ENCODE assay signal across 22 cellular contexts in the genomic region with DNA sequence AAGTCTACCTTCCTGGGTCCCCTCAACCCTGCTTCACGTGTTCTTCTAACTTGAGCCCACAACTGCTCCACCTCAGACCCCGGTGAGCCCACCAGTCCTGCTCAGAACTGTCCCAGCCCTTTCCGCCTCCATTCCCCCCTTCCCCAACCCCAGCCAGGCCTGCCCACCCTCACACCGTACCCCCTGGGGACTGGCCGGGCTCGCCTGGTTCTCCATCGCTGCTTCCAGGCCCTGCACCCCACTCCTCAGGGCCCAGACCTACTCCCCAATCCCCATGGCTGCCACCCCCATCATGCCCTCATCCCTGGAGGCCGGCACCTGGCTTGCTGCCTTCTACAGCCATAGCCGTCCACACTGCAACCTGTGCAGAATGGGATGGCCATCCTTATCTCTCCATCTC. TPM values are rescaled to one million over a fixed set of nuclear protein-coding genes. Genes with fewer than 3 reads are reported as not detected.
DNase-seq lines count a peak whose midpoint lies in the region; ATAC-seq, FAIRE-seq and TF ChIP-seq lines count a peak whose summit lies in the region.
"Had no signal": no experiment of that assay in that cellular context is flagged by ENCODE, and none has a peak within 500 bp of the region (broad histone marks: within the 10 kb centered on the region; RNA-seq: fewer than 3 reads in every experiment).

No MANE protein-coding gene starts in this region.

- no peak for TF ChIP-seq POLR2A in testis (IDR thresholded peaks at IDR 0.05)

- intact Hi-C loops in kidney (cut with DNase I) (no loop called here), testis (cut with DNase I; ENCODE audit: low total_unique reads) (no loop called here)

- H3K36me3 ChIP-seq in kidney (ENCODE audit: control insufficient read depth in 1 of 2, insufficient read depth in 2 of 2, low read length in 2 of 2) (no peaks in the 10 kb centered on the region), testis (ENCODE audit: low read depth, missing control alignments) (no peaks in the 10 kb centered on the region)
- H3K36me3 ChIP-seq: BE2C, BLaER1 had no signal

- no peak for ATAC-seq in GM18867 (IDR thresholded peaks at IDR 0.05; ENCODE audit: unreplicated experiment)
- ATAC-seq: CD8-positive, alpha-beta T cell had no signal

- H3K9ac ChIP-seq in kidney (ENCODE audit: low read length in 2 of 2): no peak overlapping the region
- H3K9ac ChIP-seq: BLaER1 had no signal

- H3K27ac ChIP-seq in C4-2B (peak overlapping the region; percentile 19), VCaP (peak overlapping the region; percentile 59), kidney (ENCODE audit: low read depth in 2 of 2, low read length in 2 of 2) (no peak overlapping the region), testis (no peak overlapping the region)
- H3K27ac ChIP-seq: BLaER1 had no signal

- WGBS in testis, 2 donors: 75 to 78% methylated on average over 9 of the region's 9 CpGs

- H3K4me3 ChIP-seq in kidney (ENCODE audit: low read length in 2 of 2) (no peak overlapping the region), testis (no peak overlapping the region)
- H3K4me3 ChIP-seq: BLaER1 had no signal

- peaks cover 0 to 6% of the 10 kb centered on the region in 2 donors for H3K9me3 ChIP-seq in kidney (ENCODE audit: control insufficient read depth in 1 of 2, low read length in 2 of 2)
- no peaks in the 10 kb centered on the region for H3K9me3 ChIP-seq in testis
- H3K9me3 ChIP-seq: BE2C, BLaER1, Caco-2 had no signal

- H3K4me1 ChIP-seq in kidney (ENCODE audit: control insufficient read depth in 1 of 2, insufficient read depth in 1 of 2, low read depth in 1 of 2, low read length in 2 of 2) (no peaks in the 10 kb centered on the region), testis (no peaks in the 10 kb centered on the region)

- TF ChIP-seq CTCF in C4-2B (conservative IDR thresholded peaks at IDR 0.05): no peak
- no peak for TF ChIP-seq CTCF in VCaP (conservative IDR thresholded peaks at IDR 0.05)
- no peak for TF ChIP-seq CTCF in kidney (IDR thresholded peaks at IDR 0.05; ENCODE audit: borderline replicate concordance, extremely low read depth, insufficient read depth)
- no peak for TF ChIP-seq CTCF in testis (IDR thresholded peaks at IDR 0.05)

- no peak for FAIRE-seq in kidney (lab: Jason Lieb, UNC)
- FAIRE-seq: A204.1, D721Med, G401.6, GM12891 had no signal

- peak; percentile 29 for DNase-seq in kidney
- DNase-seq in epidermal melanocyte (ENCODE audit: insufficient read length, low spot score): no peak
- no peak for DNase-seq in testis
- DNase-seq: 8988T; ACHN; C1 segment of cervical spinal cord; Caco-2; Calu3; CD4-positive, alpha-beta T cell; CD8-positive, alpha-beta T cell; DMS79 treated with DMSO at 0.1 percent for 48 hours; GF-D8 had no signal

- no peaks in the 10 kb centered on the region for H3K27me3 ChIP-seq in testis
- H3K27me3 ChIP-seq: BE2C, BLaER1 had no signal

RNA-seq across cellular contexts. Expression of gene ADRA2C, which starts 23.4 kb away (rescaled TPM):
- total RNA-seq in kidney: 36.2 TPM
- 21.9 TPM for polyA plus RNA-seq in kidney (ENCODE audit: insufficient read depth, low read depth, low replicate concordance)
- total RNA-seq in testis: 10 to 100 TPM in 1 of 2 donors, 1 to 10 TPM in 1; 9.3 to 16.0 TPM
- 7.2 TPM for polyA plus RNA-seq in testis (ENCODE audit: insufficient read depth, low read depth, low replicate concordance)
- total RNA-seq: CD4-positive, alpha-beta T cell; CD8-positive, alpha-beta T cell had no signal
- polyA plus RNA-seq: AG04450 had no signal

Comparison
In these comparisons a context has a peak if more than half of its experiments do, and no peak if none do; other contexts are left out.
1. H3K27ac ChIP-seq: peak in C4-2B (single experiment) and VCaP (single experiment); none in kidney (0 of 2) and testis (0 of 2).